8 cellular contexts compared by ENCODE assay signal in genomic region chr22:50305658-50306566, GRCh38. TPM values are rescaled to one million over a fixed set of nuclear protein-coding genes. Genes with fewer than 3 reads are reported as not detected.
DNase-seq lines count a peak whose midpoint lies in the region; ATAC-seq, FAIRE-seq and TF ChIP-seq lines count a peak whose summit lies in the region.

No MANE protein-coding gene starts in this region.

- H3K27ac ChIP-seq in DOHH2 (ENCODE audit: low read depth, low read length) (peak overlapping the region; percentile 88), OCI-LY3 (ENCODE audit: low read length) (peak overlapping the region; percentile 92), skeletal muscle tissue (ENCODE audit: low read depth, low read length) (peak overlapping the region; percentile 72)

- peak; percentile 50 for FAIRE-seq in bronchial epithelial cell (lab: Jason Lieb, UNC)

- H3K79me2 ChIP-seq in DOHH2 (ENCODE audit: control insufficient read depth, low read length), result peaks cover 60% of the 10 kb centered on the region
- peaks cover 61% of the 10 kb centered on the region for H3K79me2 ChIP-seq in OCI-LY3 (ENCODE audit: low read length)

- peaks cover 37% of the 10 kb centered on the region for H3F3A ChIP-seq in DOHH2 (ENCODE audit: control insufficient read depth, insufficient read depth)

- DNase-seq in bronchial epithelial cell (ENCODE audit: low read depth) (peak; percentile 95), immature natural killer cell (no peak)
- no peak for DNase-seq in central memory CD4-positive, alpha-beta T cell
- no peak for DNase-seq in activated CD4-positive, alpha-beta T cell treated with anti-CD3 and anti-CD28 coated beads for 4 hours

- no peaks in the 10 kb centered on the region for H3K9me3 Mint-ChIP-seq in immature natural killer cell

- H3K4me3 ChIP-seq in DOHH2 (ENCODE audit: low read length) (peak overlapping the region; percentile 97), OCI-LY3 (ENCODE audit: low read length) (peak overlapping the region; percentile 86), bronchial epithelial cell (ENCODE audit: low read depth, low read length) (peak overlapping the region; percentile 99), skeletal muscle tissue (ENCODE audit: low read length in 3 of 3) (peak overlapping the region; percentile 69 to 76 (median 72))

- H3K4me1 ChIP-seq in DOHH2 (ENCODE audit: control insufficient read depth, low read length), result peaks cover 79% of the 10 kb centered on the region
- peaks cover 43% of the 10 kb centered on the region for H3K4me1 ChIP-seq in OCI-LY3 (ENCODE audit: low read length)
- peaks cover 51 to 66% (median 64%) of the 10 kb centered on the region in 3 donors for H3K4me1 ChIP-seq in skeletal muscle tissue (ENCODE audit: control insufficient read depth in 3 of 3, insufficient read depth in 3 of 3, low read length in 3 of 3)

- peak overlapping the region; percentile 95 for H3K9ac ChIP-seq in OCI-LY3 (ENCODE audit: low read length)
- peak overlapping the region; percentile 65 to 71 (median 70) for H3K9ac ChIP-seq in skeletal muscle tissue (ENCODE audit: low read depth in 1 of 3, low read length in 3 of 3)

- H3K9me3 ChIP-seq in DOHH2 (ENCODE audit: control insufficient read depth, insufficient read depth, low read length) (no peaks in the 10 kb centered on the region), OCI-LY3 (ENCODE audit: insufficient read depth, low read length) (no peaks in the 10 kb centered on the region), skeletal muscle tissue (ENCODE audit: control insufficient read depth in 3 of 3, low read length in 3 of 3) (no peaks in the 10 kb centered on the region)

- peak; percentile 48 for ATAC-seq in HG03439 (IDR thresholded peaks at IDR 0.05; ENCODE audit: unreplicated experiment)

- no peak for TF ChIP-seq CTCF in DOHH2 (IDR thresholded peaks at IDR 0.05; ENCODE audit: low read depth, low read length, poor library complexity, severe bottlenecking)
- TF ChIP-seq CTCF in OCI-LY3 (IDR thresholded peaks at IDR 0.05; ENCODE audit: low read depth, low read length), result no peak
- TF ChIP-seq CTCF in bronchial epithelial cell (IDR thresholded peaks at IDR 0.05; ENCODE audit: insufficient read depth, low read length, severe bottlenecking), result no peak

- H3K27me3 ChIP-seq in DOHH2 (ENCODE audit: control insufficient read depth, low read length) (no peaks in the 10 kb centered on the region), OCI-LY3 (ENCODE audit: low read depth, low read length) (no peaks in the 10 kb centered on the region), bronchial epithelial cell (ENCODE audit: control insufficient read depth, insufficient read depth, low read length) (no peaks in the 10 kb centered on the region), skeletal muscle tissue (ENCODE audit: control insufficient read depth in 3 of 3, insufficient read depth in 3 of 3, low read length in 3 of 3) (peaks cover 0 to 2% (median 0%) of the 10 kb centered on the region in 3 donors)

- no peaks in the 10 kb centered on the region for H3K9me2 ChIP-seq in DOHH2 (replicated peaks; ENCODE audit: control insufficient read depth, low read length)

- peaks cover 0 to 3% of the 10 kb centered on the region in 2 donors for H3K4me1 Mint-ChIP-seq in immature natural killer cell

- peaks cover 38% of the 10 kb centered on the region for H3K36me3 ChIP-seq in DOHH2 (ENCODE audit: control insufficient read depth, low read length)
- H3K36me3 ChIP-seq in OCI-LY3 (replicated peaks; ENCODE audit: low read depth, low read length), result no peaks in the 10 kb centered on the region
- H3K36me3 ChIP-seq in bronchial epithelial cell (ENCODE audit: control insufficient read depth, insufficient read depth, low read length), result peaks cover 21% of the 10 kb centered on the region
- H3K36me3 ChIP-seq in skeletal muscle tissue (ENCODE audit: control insufficient read depth in 3 of 3, insufficient read depth in 3 of 3, low read length in 3 of 3), result no peaks in the 10 kb centered on the region

- H4K20me1 ChIP-seq in DOHH2 (ENCODE audit: control insufficient read depth, insufficient read depth, low read depth, low read length) (peaks cover 12% of the 10 kb centered on the region), OCI-LY3 (ENCODE audit: insufficient read depth, low read length) (peaks cover 28% of the 10 kb centered on the region)

- H2AFZ ChIP-seq in OCI-LY3 (ENCODE audit: low read depth, low read length), result no peak overlapping the region

- H3K36me3 Mint-ChIP-seq in immature natural killer cell, result no peaks in the 10 kb centered on the region

- H3K4me2 ChIP-seq in DOHH2 (ENCODE audit: low read length) (peak overlapping the region; percentile 99), OCI-LY3 (ENCODE audit: low read length) (peak overlapping the region; percentile 90)

- H3K27ac Mint-ChIP-seq in immature natural killer cell, result no peak overlapping the region

- peak overlapping the region in 4 of 5 donors; percentile 7 to 41 (median 20) for H3K4me3 Mint-ChIP-seq in immature natural killer cell

- peaks cover 2 to 6% (median 3%) of the 10 kb centered on the region in 3 donors for H3K27me3 Mint-ChIP-seq in immature natural killer cell (ENCODE audit: low read depth in 3 of 3)

RNA-seq across cellular contexts. Expression of gene PLXNB2, which starts 1.5 kb away (rescaled TPM):
- 138 and 176 TPM in 2 replicates for total RNA-seq in bronchial epithelial cell
- 1 to 10 TPM in 2 of 3 donors, not detected in 1; 1.1 to 1.6 TPM for polyA plus RNA-seq in immature natural killer cell
- total RNA-seq in skeletal muscle tissue, result 48.5 TPM

RNA-seq across cellular contexts. Expression of gene DENND6B, which starts 20.9 kb away (rescaled TPM):
- total RNA-seq in bronchial epithelial cell (1.1 and 1.8 TPM in 2 replicates), skeletal muscle tissue (1.0 TPM)
- under 1 TPM in 2 of 3 donors, not detected in 1; 0.23 to 0.34 TPM for polyA plus RNA-seq in immature natural killer cell

RNA-seq across cellular contexts. Expression of gene MAPK11, which starts 35.7 kb away (rescaled TPM):
- total RNA-seq in bronchial epithelial cell (3.4 and 9.0 TPM in 2 replicates), skeletal muscle tissue (3.1 TPM)
- under 1 TPM in 2 of 3 donors, not detected in 1; 0.12 to 0.22 TPM for polyA plus RNA-seq in immature natural killer cell

RNA-seq across cellular contexts. Expression of gene PPP6R2, which starts 37.2 kb away (rescaled TPM):
- total RNA-seq in bronchial epithelial cell (50.5 and 57.5 TPM in 2 replicates), skeletal muscle tissue (28.2 TPM)
- polyA plus RNA-seq in immature natural killer cell, result 10 to 100 TPM; 13.5 to 43.5 (median 19.6) TPM

RNA-seq across cellular contexts. Expression of gene MAPK12, which starts 44.4 kb away (rescaled TPM):
- 12.4 and 14.1 TPM in 2 replicates for total RNA-seq in bronchial epithelial cell
- under 1 TPM in 2 of 3 donors, not detected in 1; 0.13 to 0.31 TPM for polyA plus RNA-seq in immature natural killer cell
- 18.8 TPM for total RNA-seq in skeletal muscle tissue
